31 cellular contexts compared by ENCODE assay signal in the genomic region with DNA sequence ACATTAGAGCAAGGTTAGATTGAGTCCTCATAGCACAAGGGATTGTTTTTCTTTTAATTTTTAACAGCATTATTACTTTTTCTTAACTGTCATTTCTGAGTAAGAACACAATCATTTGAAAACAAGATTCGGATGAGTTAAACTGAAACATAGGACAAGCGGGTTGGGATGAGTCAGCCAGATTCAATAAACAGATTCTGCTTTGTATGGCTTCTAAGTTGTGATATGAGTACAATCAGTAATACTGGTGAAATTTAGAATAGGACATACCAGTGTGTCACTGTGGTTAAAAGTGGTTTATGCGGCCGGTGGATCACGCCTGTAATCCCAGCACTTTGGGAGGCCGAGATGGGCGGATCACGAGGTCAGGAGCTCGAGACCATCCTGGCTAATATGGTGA.
DNase-seq lines count a peak whose midpoint lies in the region; ATAC-seq, FAIRE-seq and TF ChIP-seq lines count a peak whose summit lies in the region.
"Had no signal": no experiment of that assay in that cellular context is flagged by ENCODE, and none has a peak within 500 bp of the region (broad histone marks: within the 10 kb centered on the region; RNA-seq: fewer than 3 reads in every experiment).

No MANE protein-coding gene starts in this region.

- no peak for TF ChIP-seq RAD21 in SK-N-SH (IDR thresholded peaks at IDR 0.05; ENCODE audit: low read length)

- no peaks in the 10 kb centered on the region for H3K4me1 Mint-ChIP-seq in astrocyte (ENCODE audit: low read depth, unreplicated experiment)
- H3K4me1 Mint-ChIP-seq: CD14-positive monocyte; CD8-positive, alpha-beta memory T cell had no signal

- DNase-seq in ELR (ENCODE audit: low read depth) (peak; percentile 1), PC-3 (peak; percentile 77), astrocyte (ENCODE audit: low read depth) (peak; percentile 22), SK-N-SH (no peak), hepatocyte (ENCODE audit: low spot score) (no peak)
- no peak for DNase-seq in stimulated activated CD4-positive, alpha-beta T cell treated with anti-CD3 and anti-CD28 coated beads, Interleukin-4, amount 100 ng/mL, for 24 hours
- DNase-seq: ACHN; BE2C; Calu3; CD8-positive, alpha-beta memory T cell; DMS79 treated with DMSO at 0.1 percent for 48 hours; GM23248; HFFc6; Kasumi-1; MV-4-11; NCI-H1105 treated with DMSO at 0.1 percent for 48 hours; NCI-H146; NCI-H1930; NCI-H2107; NCI-H524 treated with DMSO at 0.1 percent for 48 hours; NCI-H774; PC-9; SHP77 treated with DMSO at 0.1 percent for 48 hours; SW 1271 had no signal

- peak overlapping the region; percentile 1 for H2AFZ ChIP-seq in PC-3 (ENCODE audit: low read length)
- H2AFZ ChIP-seq in astrocyte (ENCODE audit: low read depth, low read length): no peak overlapping the region
- no peak overlapping the region for H2AFZ ChIP-seq in SK-N-SH (ENCODE audit: low read depth)
- no peak overlapping the region for H2AFZ ChIP-seq in hepatocyte
- H2AFZ ChIP-seq: GM23248, PC-9 had no signal

- WGBS in SK-N-SH (ENCODE audit: low lambda C conversion rate): 35% methylated on average over 9 of the region's 9 CpGs
- 98% methylated on average over 9 of the region's 9 CpGs for WGBS in hepatocyte (ENCODE audit: low lambda C conversion rate, missing lambda C conversion rate)

- BruUV-seq in PC-3 (replicated peaks; lab: Mats Ljungman, UMichigan): no TSS peak

- H3K9ac ChIP-seq in PC-3 (ENCODE audit: low read length): no peak overlapping the region
- H3K9ac ChIP-seq in astrocyte (ENCODE audit: low read length): no peak overlapping the region
- no peak overlapping the region for H3K9ac ChIP-seq in SK-N-SH
- H3K9ac ChIP-seq: GM23248 had no signal

- H3K4me3 ChIP-seq in PC-3 (ENCODE audit: low read length): no peak overlapping the region
- H3K4me3 ChIP-seq in astrocyte (ENCODE audit: insufficient read depth, low read depth, low read length): no peak overlapping the region
- no peak overlapping the region for H3K4me3 ChIP-seq in SK-N-SH (ENCODE audit: low read depth in 2 of 2, low read length in 1 of 2)
- H3K4me3 ChIP-seq in hepatocyte: no peak overlapping the region
- H3K4me3 ChIP-seq: GM23248, HAP-1, K562, PC-9, SK-N-MC had no signal

- no peaks in the 10 kb centered on the region for H3K27me3 Mint-ChIP-seq in astrocyte (ENCODE audit: low read depth, unreplicated experiment)

- ATAC-seq in PC-3 (peak; percentile 71), GM19324 (IDR thresholded peaks at IDR 0.05; ENCODE audit: low FRiP score, unreplicated experiment) (no peak)
- ATAC-seq: K562 had no signal

- H3K9me3 ChIP-seq in PC-3 (ENCODE audit: low read length): no peaks in the 10 kb centered on the region
- no peaks in the 10 kb centered on the region for H3K9me3 ChIP-seq in astrocyte (ENCODE audit: insufficient read depth, low read depth, low read length)
- no peaks in the 10 kb centered on the region for H3K9me3 ChIP-seq in SK-N-SH
- no peaks in the 10 kb centered on the region for H3K9me3 ChIP-seq in hepatocyte (ENCODE audit: low read depth)
- H3K9me3 ChIP-seq: BE2C, HAP-1 had no signal

- no peak overlapping the region for H3K27ac Mint-ChIP-seq in astrocyte (ENCODE audit: unreplicated experiment)
- H3K27ac Mint-ChIP-seq: CD14-positive monocyte; CD8-positive, alpha-beta memory T cell; HFFc6 had no signal

- H3K4me1 ChIP-seq in PC-3 (ENCODE audit: insufficient read depth, low read length) (peaks cover 13% of the 10 kb centered on the region), astrocyte (ENCODE audit: insufficient read depth, low read length) (no peaks in the 10 kb centered on the region), SK-N-SH (ENCODE audit: control insufficient read depth in 1 of 2, insufficient read depth in 2 of 2, low read depth in 1 of 2, low read length in 1 of 2) (no peaks in the 10 kb centered on the region; a peak in 1 of 4 replicates), hepatocyte (ENCODE audit: insufficient read depth) (no peaks in the 10 kb centered on the region)
- H3K4me1 ChIP-seq: BE2C, HAP-1 had no signal

- intact Hi-C loops in PC-3 (cut with micrococcal nuclease): loop anchor here (2.0 to 10.0 kb wide), 2 partner anchors 48 to 564 kb away; no protein-coding TSS in a partner anchor

- H3K9me2 ChIP-seq in PC-3 (replicated peaks; ENCODE audit: low read length): no peaks in the 10 kb centered on the region
- no peaks in the 10 kb centered on the region for H3K9me2 ChIP-seq in SK-N-SH
- no peaks in the 10 kb centered on the region for H3K9me2 ChIP-seq in hepatocyte (replicated peaks; ENCODE audit: insufficient read depth)

- peaks cover 4% of the 10 kb centered on the region for H3F3A ChIP-seq in PC-3 (ENCODE audit: low read length, unreplicated experiment)
- no peaks in the 10 kb centered on the region for H3F3A ChIP-seq in SK-N-SH (replicated peaks; ENCODE audit: insufficient read depth)

- no peak overlapping the region for H3K4me3 Mint-ChIP-seq in astrocyte (ENCODE audit: unreplicated experiment)
- H3K4me3 Mint-ChIP-seq: CD14-positive monocyte; CD8-positive, alpha-beta memory T cell; HFFc6 had no signal

- H3K36me3 ChIP-seq in PC-3 (ENCODE audit: low read depth, low read length): no peaks in the 10 kb centered on the region
- no peaks in the 10 kb centered on the region for H3K36me3 ChIP-seq in astrocyte (ENCODE audit: insufficient read depth, low read length)
- no peaks in the 10 kb centered on the region for H3K36me3 ChIP-seq in SK-N-SH (replicated peaks in 1 of 2; ENCODE audit: control insufficient read depth in 1 of 2, insufficient read depth in 2 of 2, low read length in 1 of 2)
- H3K36me3 ChIP-seq in hepatocyte (replicated peaks; ENCODE audit: insufficient read depth, low read depth): no peaks in the 10 kb centered on the region
- H3K36me3 ChIP-seq: BE2C, HAP-1 had no signal

- H4K20me1 ChIP-seq in PC-3 (ENCODE audit: low read length) (no peaks in the 10 kb centered on the region), astrocyte (ENCODE audit: insufficient read depth, low read length) (no peaks in the 10 kb centered on the region), SK-N-SH (ENCODE audit: insufficient read depth) (no peaks in the 10 kb centered on the region), hepatocyte (ENCODE audit: insufficient read depth, poor library complexity, severe bottlenecking) (no peaks in the 10 kb centered on the region)

- H3K27me3 ChIP-seq in PC-3 (ENCODE audit: low read length) (no peaks in the 10 kb centered on the region), astrocyte (ENCODE audit: insufficient read depth, low read length) (no peaks in the 10 kb centered on the region), SK-N-SH (ENCODE audit: insufficient read depth) (no peaks in the 10 kb centered on the region), hepatocyte (no peaks in the 10 kb centered on the region)
- H3K27me3 ChIP-seq: BE2C had no signal

- CTCF ChIA-PET in PC-3 (lab: Charles Lee) (no interaction called here), SK-N-SH (lab: Yijun Ruan, JAX) (no interaction called here)

- no peak for FAIRE-seq in astrocyte (lab: Jason Lieb, UNC)
- FAIRE-seq: GM18507, HTR-8/SVneo, K562 had no signal

- POLR2A ChIA-PET in PC-3 (lab: Charles Lee; ENCODE audit: unreplicated experiment) (no interaction called here), SK-N-SH (lab: Yijun Ruan, JAX) (no interaction called here)

- H3K9me3 Mint-ChIP-seq in astrocyte (ENCODE audit: unreplicated experiment): no peaks in the 10 kb centered on the region

- H3K4me2 ChIP-seq in PC-3 (ENCODE audit: low read length): peak overlapping the region; percentile 64
- H3K4me2 ChIP-seq in astrocyte (ENCODE audit: low read length): no peak overlapping the region
- no peak overlapping the region; the same call in 1 of the 2 replicates for H3K4me2 ChIP-seq in SK-N-SH
- H3K4me2 ChIP-seq in hepatocyte: no peak overlapping the region
- H3K4me2 ChIP-seq: PC-9 had no signal

- no peak for TF ChIP-seq EP300 in SK-N-SH (IDR thresholded peaks at IDR 0.05; ENCODE audit: borderline replicate concordance in 1 of 2, low read depth in 1 of 2, low read length in 1 of 2)

- H3K79me2 ChIP-seq in PC-3 (ENCODE audit: low read length): no peaks in the 10 kb centered on the region
- H3K79me2 ChIP-seq in astrocyte (ENCODE audit: insufficient read depth, low read length): no peaks in the 10 kb centered on the region
- H3K79me2 ChIP-seq in SK-N-SH (ENCODE audit: insufficient read depth): no peaks in the 10 kb centered on the region
- H3K79me2 ChIP-seq in hepatocyte: no peaks in the 10 kb centered on the region

- no peaks in the 10 kb centered on the region for H3K36me3 Mint-ChIP-seq in astrocyte (ENCODE audit: low read depth, unreplicated experiment)
- H3K36me3 Mint-ChIP-seq: CD14-positive monocyte had no signal

- TF ChIP-seq CTCF in PC-3 (conservative IDR thresholded peaks at IDR 0.05; ENCODE audit: low read depth, low read length) (no peak), astrocyte (IDR thresholded peaks at IDR 0.05; ENCODE audit: insufficient read depth, low read depth, low read length) (no peak), SK-N-SH (IDR thresholded peaks at IDR 0.05) (no peak), hepatocyte (IDR thresholded peaks at IDR 0.05; ENCODE audit: poor library complexity) (no peak)

- no peak overlapping the region for H3K27ac ChIP-seq in PC-3 (ENCODE audit: low read length)
- no peak overlapping the region for H3K27ac ChIP-seq in astrocyte (ENCODE audit: low read depth, low read length)
- H3K27ac ChIP-seq in SK-N-SH (ENCODE audit: low read depth in 2 of 2, low read length in 1 of 2): no peak overlapping the region
- no peak overlapping the region for H3K27ac ChIP-seq in hepatocyte
- H3K27ac ChIP-seq: GM23248, PC-9, SK-N-MC had no signal

TF ChIP-seq in SK-N-SH, 30 proteins besides CTCF, POLR2A, EP300 and RAD21 (continues in another document):
- TF ChIP-seq RFX5 (IDR thresholded peaks at IDR 0.05; ENCODE audit: low read length): no peak
- TF ChIP-seq GATA2 (CRISPR knock-in tag; IDR thresholded peaks at IDR 0.05): no peak
- TF ChIP-seq RCOR1 (IDR thresholded peaks at IDR 0.05; ENCODE audit: low read length): no peak
- no peak for TF ChIP-seq TCF12 (IDR thresholded peaks at IDR 0.05)
- TF ChIP-seq, protein P1, sequence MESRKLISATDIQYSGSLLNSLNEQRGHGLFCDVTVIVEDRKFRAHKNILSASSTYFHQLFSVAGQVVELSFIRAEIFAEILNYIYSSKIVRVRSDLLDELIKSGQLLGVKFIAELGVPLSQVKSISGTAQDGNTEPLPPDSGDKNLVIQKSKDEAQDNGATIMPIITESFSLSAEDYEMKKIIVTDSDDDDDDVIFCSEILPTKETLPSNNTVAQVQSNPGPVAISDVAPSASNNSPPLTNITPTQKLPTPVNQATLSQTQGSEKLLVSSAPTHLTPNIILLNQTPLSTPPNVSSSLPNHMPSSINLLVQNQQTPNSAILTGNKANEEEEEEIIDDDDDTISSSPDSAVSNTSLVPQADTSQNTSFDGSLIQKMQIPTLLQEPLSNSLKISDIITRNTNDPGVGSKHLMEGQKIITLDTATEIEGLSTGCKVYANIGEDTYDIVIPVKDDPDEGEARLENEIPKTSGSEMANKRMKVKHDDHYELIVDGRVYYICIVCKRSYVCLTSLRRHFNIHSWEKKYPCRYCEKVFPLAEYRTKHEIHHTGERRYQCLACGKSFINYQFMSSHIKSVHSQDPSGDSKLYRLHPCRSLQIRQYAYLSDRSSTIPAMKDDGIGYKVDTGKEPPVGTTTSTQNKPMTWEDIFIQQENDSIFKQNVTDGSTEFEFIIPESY (IDR thresholded peaks at IDR 0.05; ENCODE audit: borderline replicate concordance, low read depth): no peak
- no peak for TF ChIP-seq TEAD4 (IDR thresholded peaks at IDR 0.05; ENCODE audit: borderline replicate concordance, insufficient read depth)
- TF ChIP-seq GABPA (IDR thresholded peaks at IDR 0.05; ENCODE audit: low read depth): no peak

Comparison
In these comparisons a context has a peak if more than half of its experiments do, and no peak if none do; other contexts are left out.
1. DNase-seq: peak in ELR (single experiment), PC-3 (single experiment) and astrocyte (single experiment); none in SK-N-SH (single experiment), hepatocyte (single experiment) and stimulated activated CD4-positive, alpha-beta T cell treated with anti-CD3 and anti-CD28 coated beads, Interleukin-4, amount 100 ng/mL, for 24 hours (single experiment).